12 cellular contexts compared by ENCODE assay signal in genomic region chr9:93596399-93596798, GRCh38.
"Had no signal": no experiment of that assay in that cellular context is flagged by ENCODE, and none has a peak within 500 bp of the region (broad histone marks: within the 10 kb centered on the region; RNA-seq: fewer than 3 reads in every experiment).

No MANE protein-coding gene starts in this region.

- ATAC-seq: activated CD4-positive, CD25-positive, alpha-beta regulatory T cell treated with anti-CD3 and anti-CD28 coated beads, Interleukin-2, amount 50 U/mL, for 24 hours; heart right ventricle; stimulated activated memory B cell treated with anti-CD40 and anti-IgM and Interleukin-4, amounts not matched to agents 10 μg/mL and 1 μg/mL and 100 μg/mL, for 72 hours had no signal

- DNase-seq: activated CD4-positive, alpha-beta T cell treated with anti-CD3 and anti-CD28 coated beads, Interleukin-2, amount 50 U/mL, for 4 hours; activated naive CD4-positive, alpha-beta T cell treated with anti-CD3 and anti-CD28 coated beads for 36 hours; central memory CD4-positive, alpha-beta T cell; cortex of kidney; effector memory CD4-positive, alpha-beta T cell; heart right ventricle; islet precursor cell; left ventricle myocardium inferior; mesenchymal stem cell; small intestine had no signal
